1 cellular context compared by ENCODE assay signal in genomic region chr9:76458903-76459690, GRCh38.
TF ChIP-seq lines count a peak whose summit lies in the region.

TSS of gene GCNT1 (plus strand) at chr9:76459182. CDS start at chr9:76502382, 43,200 bp downstream.

TF ChIP-seq in IMR-90, 13 proteins besides CTCF, POLR2A, EP300 and RAD21 (continued from another document):
- TF ChIP-seq USF2 (IDR thresholded peaks at IDR 0.05; ENCODE audit: low read depth, low read length) (no peak), CEBPB (IDR thresholded peaks at IDR 0.05; ENCODE audit: low read depth, low read length) (no peak), NFE2L2 (IDR thresholded peaks at IDR 0.05; ENCODE audit: low read depth, low read length) (no peak)
TF ChIP-seq in IMR-90: peak in this region for 0.
